Comparison of ENCODE assay signal across 27 cellular contexts in the genomic region with DNA sequence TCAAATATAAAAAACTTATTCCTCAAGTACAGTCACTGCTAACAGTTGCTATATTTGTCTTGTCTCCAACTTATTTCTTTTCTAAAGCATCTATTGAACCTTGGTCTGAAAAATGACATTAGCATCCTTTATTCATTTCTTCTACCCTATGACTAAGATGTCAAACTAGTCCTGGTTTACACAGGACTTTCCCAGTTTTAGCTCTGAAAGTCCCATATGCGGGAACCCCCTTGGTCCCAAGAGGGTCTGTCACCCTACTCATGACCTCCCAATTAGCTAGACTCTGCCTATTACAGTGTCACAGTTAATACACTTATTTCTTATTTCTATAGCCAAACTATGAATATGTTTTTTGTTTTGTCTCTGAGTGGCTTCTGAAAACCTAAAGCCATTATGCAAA. TPM values are rescaled to one million over a fixed set of nuclear protein-coding genes. Genes with fewer than 3 reads are reported as not detected.
A peak's percentile ranks its signal among the peaks of the same experiment; 100 is the strongest.
DNase-seq lines count a peak whose midpoint lies in the region; ATAC-seq and TF ChIP-seq lines count a peak whose summit lies in the region.
"Had no signal": no experiment of that assay in that cellular context is flagged by ENCODE, and none has a peak within 500 bp of the region (broad histone marks: within the 10 kb centered on the region; RNA-seq: fewer than 3 reads in every experiment).

No MANE protein-coding gene starts in this region.

- H3K27me3 ChIP-seq in Loucy (ENCODE audit: insufficient read depth, low read length, poor library complexity, severe bottlenecking) (no peaks in the 10 kb centered on the region), prostate gland (replicated peaks; ENCODE audit: insufficient read depth) (no peaks in the 10 kb centered on the region)
- H3K27me3 ChIP-seq in CD4-positive, alpha-beta memory T cell (ENCODE audit: insufficient read depth, low read length) = no peaks in the 10 kb centered on the region
- H3K27me3 ChIP-seq: brain microvascular endothelial cell, pancreas, right lobe of liver, thyroid gland had no signal

- peaks cover 58% of the 10 kb centered on the region for H3K4me1 Mint-ChIP-seq in memory B cell
- H3K4me1 Mint-ChIP-seq in CD4-positive, alpha-beta memory T cell = peaks cover 26 to 47% (median 36%) of the 10 kb centered on the region in 4 donors
- H3K4me1 Mint-ChIP-seq in glutamatergic neuron (ENCODE audit: low read depth, unreplicated experiment) = no peaks in the 10 kb centered on the region

- H3K9me3 Mint-ChIP-seq in memory B cell (no peaks in the 10 kb centered on the region), glutamatergic neuron (ENCODE audit: unreplicated experiment) (no peaks in the 10 kb centered on the region)
- H3K9me3 Mint-ChIP-seq in CD4-positive, alpha-beta memory T cell = peaks cover 0 to 2% (median 0%) of the 10 kb centered on the region in 8 donors
- H3K9me3 Mint-ChIP-seq: CD14-positive monocyte; naive thymus-derived CD8-positive, alpha-beta T cell; T-helper 1 cell treated with Interleukin-12 subunit alpha and Interleukin-12 subunit beta and Interleukin-4 antibody, amounts not matched to agents 30 μg/mL and 1 μg/mL, for 36 hours had no signal

- peak overlapping the region; percentile 63 for H3K9ac ChIP-seq in Loucy (ENCODE audit: low read depth, low read length, poor library complexity, severe bottlenecking)

- POLR2A ChIA-PET in CD4-positive, alpha-beta memory T cell (lab: Charles Lee; ENCODE audit: partially characterized antibody) = no interaction called here

- no peak overlapping the region for H2AFZ ChIP-seq in Loucy (ENCODE audit: low read length)
- H2AFZ ChIP-seq: PC-9 had no signal

- peak overlapping the region; percentile 62 for H3K4me2 ChIP-seq in Loucy (ENCODE audit: low read depth, low read length, poor library complexity, severe bottlenecking)
- H3K4me2 ChIP-seq: PC-9 had no signal

- peaks cover 20% of the 10 kb centered on the region for H3K36me3 Mint-ChIP-seq in memory B cell
- peaks cover 0 to 3% of the 10 kb centered on the region in 2 donors for H3K36me3 Mint-ChIP-seq in CD4-positive, alpha-beta memory T cell
- H3K36me3 Mint-ChIP-seq in glutamatergic neuron (ENCODE audit: unreplicated experiment) = no peaks in the 10 kb centered on the region
- H3K36me3 Mint-ChIP-seq: CD14-positive monocyte; naive thymus-derived CD8-positive, alpha-beta T cell had no signal

- ATAC-seq in GM21786 (IDR thresholded peaks at IDR 0.05; ENCODE audit: unreplicated experiment) = peak; percentile 23
- ATAC-seq in memory B cell (ENCODE audit: low read depth) = peak; percentile 39
- ATAC-seq: K562; naive thymus-derived CD8-positive, alpha-beta T cell; pancreas; right lobe of liver had no signal

- no peak overlapping the region for H3K4me3 ChIP-seq in GM12865 (ENCODE audit: low read depth, low read length)
- H3K4me3 ChIP-seq in Loucy (ENCODE audit: low read length, poor library complexity, severe bottlenecking) = peak overlapping the region; percentile 46
- no peak overlapping the region for H3K4me3 ChIP-seq in prostate gland
- H3K4me3 ChIP-seq in CD4-positive, alpha-beta memory T cell (ENCODE audit: low read length in 2 of 2) = no peak overlapping the region
- H3K4me3 ChIP-seq: K562, pancreas, PC-9, right lobe of liver, SJSA1, thyroid gland had no signal

- H3F3A ChIP-seq in Loucy (ENCODE audit: low read depth) = peaks cover 20% of the 10 kb centered on the region

- no peaks in the 10 kb centered on the region for H3K9me2 ChIP-seq in Loucy (replicated peaks; ENCODE audit: low read depth, low read length)

- H3K9me3 ChIP-seq in Loucy (ENCODE audit: insufficient read depth, low read depth, low read length) (no peaks in the 10 kb centered on the region), prostate gland (no peaks in the 10 kb centered on the region)
- no peaks in the 10 kb centered on the region for H3K9me3 ChIP-seq in CD4-positive, alpha-beta memory T cell (ENCODE audit: control insufficient read depth in 1 of 2, low read length in 2 of 2)
- H3K9me3 ChIP-seq: pancreas, right lobe of liver, SJSA1, thyroid gland had no signal

- H3K4me3 Mint-ChIP-seq in memory B cell (peak overlapping the region; percentile 83), glutamatergic neuron (ENCODE audit: unreplicated experiment) (no peak overlapping the region)
- no peak overlapping the region for H3K4me3 Mint-ChIP-seq in CD4-positive, alpha-beta memory T cell
- H3K4me3 Mint-ChIP-seq: CD14-positive monocyte; T-helper 1 cell treated with Interleukin-12 subunit alpha and Interleukin-12 subunit beta and Interleukin-4 antibody, amounts not matched to agents 30 μg/mL and 1 μg/mL, for 36 hours had no signal

- no peaks in the 10 kb centered on the region for H4K20me1 ChIP-seq in Loucy (ENCODE audit: insufficient read depth, low read length, poor library complexity, severe bottlenecking)

- DNase-seq in GM12865 (ENCODE audit: low read depth) (peak; percentile 77), memory B cell (ENCODE audit: low spot score in 2 of 2) (peak in 1 of 2 donors; percentile 30), 8988T (no peak), prostate gland (ENCODE audit: low spot score) (no peak), glutamatergic neuron (no peak)
- DNase-seq in CD4-positive, alpha-beta memory T cell = no peak
- DNase-seq: activated CD4-positive, alpha-beta T cell treated with anti-CD3 and anti-CD28 coated beads, Interleukin-2, amount 50 U/mL, for 1 hour; activated effector memory CD4-positive, alpha-beta T cell treated with anti-CD3 and anti-CD28 coated beads, Interleukin-2, amount 50 U/mL, for 16 hours; brain microvascular endothelial cell; cortex of kidney; head of caudate nucleus; left colon; mesendoderm; naive thymus-derived CD8-positive, alpha-beta T cell; NCI-H1694; NCI-H2171 treated with DMSO at 0.1 percent for 48 hours; pancreas; PC-9; right lobe of liver; stimulated activated CD4-positive, alpha-beta T cell treated with anti-CD3 and anti-CD28 coated beads, Interleukin-15, amount 100 ng/mL, for 24 hours; thyroid gland had no signal

- CTCF ChIA-PET in CD4-positive, alpha-beta memory T cell (lab: Charles Lee; ENCODE audit: partially characterized antibody) = no interaction called here

- H3K27ac ChIP-seq in prostate gland = no peak overlapping the region
- H3K27ac ChIP-seq in CD4-positive, alpha-beta memory T cell (ENCODE audit: low read depth, low read length) = no peak overlapping the region
- H3K27ac ChIP-seq: brain microvascular endothelial cell, pancreas, PC-9, right lobe of liver, SJSA1, thyroid gland had no signal

- intact Hi-C loops in prostate gland (cut with DNase I) = no loop called here
- intact Hi-C loops in CD4-positive, alpha-beta memory T cell (cut with micrococcal nuclease) = no loop called here

- peaks cover 3% of the 10 kb centered on the region; the same call in 1 of the 2 replicates for H3K36me3 ChIP-seq in Loucy (ENCODE audit: insufficient read depth, low read length)
- no peaks in the 10 kb centered on the region for H3K36me3 ChIP-seq in prostate gland
- no peaks in the 10 kb centered on the region for H3K36me3 ChIP-seq in CD4-positive, alpha-beta memory T cell (ENCODE audit: insufficient read depth, low read length)
- H3K36me3 ChIP-seq: brain microvascular endothelial cell, pancreas, right lobe of liver, SJSA1, thyroid gland had no signal

- no peak for TF ChIP-seq POLR2A in prostate gland (IDR thresholded peaks at IDR 0.05)

- peaks cover 100% of the 10 kb centered on the region for H3K4me1 ChIP-seq in Loucy (ENCODE audit: insufficient read depth, low read length, poor library complexity, severe bottlenecking)
- no peaks in the 10 kb centered on the region for H3K4me1 ChIP-seq in prostate gland (replicated peaks)
- H3K4me1 ChIP-seq in CD4-positive, alpha-beta memory T cell (ENCODE audit: insufficient read depth, low read length) = peaks cover 37% of the 10 kb centered on the region

- TF ChIP-seq CTCF in GM12865 (IDR thresholded peaks at IDR 0.05; ENCODE audit: insufficient read depth, low read depth, low read length, missing control alignments) (no peak), Loucy (conservative IDR thresholded peaks at IDR 0.05; ENCODE audit: low read length) (no peak), prostate gland (IDR thresholded peaks at IDR 0.05) (no peak), glutamatergic neuron (IDR thresholded peaks at IDR 0.05; ENCODE audit: partially characterized antibody, unreplicated experiment) (no peak)

- no peaks in the 10 kb centered on the region for H3K27me3 Mint-ChIP-seq in memory B cell
- H3K27me3 Mint-ChIP-seq in CD4-positive, alpha-beta memory T cell = peaks cover 1 to 4% of the 10 kb centered on the region in 2 donors
- peaks cover 1% of the 10 kb centered on the region for H3K27me3 Mint-ChIP-seq in glutamatergic neuron (ENCODE audit: unreplicated experiment)

- WGBS in prostate gland = 91% methylated on average over 1 of the region's 1 CpG

- peaks cover 92% of the 10 kb centered on the region for H3K79me2 ChIP-seq in Loucy (ENCODE audit: insufficient read depth, low read length)

- peak overlapping the region; percentile 100 for H3K27ac Mint-ChIP-seq in memory B cell
- H3K27ac Mint-ChIP-seq in CD4-positive, alpha-beta memory T cell = peak overlapping the region in 1 of 7 donors; percentile 86
- H3K27ac Mint-ChIP-seq in glutamatergic neuron (ENCODE audit: unreplicated experiment) = no peak overlapping the region
- H3K27ac Mint-ChIP-seq: CD14-positive monocyte; T-helper 1 cell treated with Interleukin-12 subunit alpha and Interleukin-12 subunit beta and Interleukin-4 antibody, amounts not matched to agents 30 μg/mL and 1 μg/mL, for 36 hours had no signal

RNA-seq across cellular contexts. Expression of a gene that starts 37.1 kb away (rescaled TPM):
- total RNA-seq in prostate gland = 10 to 100 TPM in 1 of 2 donors, 1 to 10 TPM in 1; 4.9 to 65.4 TPM
- total RNA-seq in CD4-positive, alpha-beta memory T cell = 1 to 10 TPM; 2.9 to 3.9 TPM
- polyA plus RNA-seq in CD4-positive, alpha-beta memory T cell = 1 to 10 TPM; 1.2 to 2.1 TPM
- total RNA-seq in glutamatergic neuron (ENCODE audit: unreplicated experiment) = 7.3 TPM
